ENCODE assay signal across 8 cellular contexts in genomic region chr16:69131167-69131748, GRCh38. TPM values are rescaled to one million over a fixed set of nuclear protein-coding genes. Genes with fewer than 3 reads are reported as not detected.
A peak's percentile ranks its signal among the peaks of the same experiment; 100 is the strongest.
DNase-seq lines count a peak whose midpoint lies in the region; ATAC-seq, FAIRE-seq and TF ChIP-seq lines count a peak whose summit lies in the region.

No MANE protein-coding gene starts in this region.

- peak overlapping the region; percentile 84 for H3K4me3 Mint-ChIP-seq in dendritic cell treated with granulocyte-macrophage colony-stimulating factor and Interleukin-4, amounts not matched to agents 40 ng/mL and 50 ng/mL, for 4 days

- FAIRE-seq in urothelium cell line (lab: Jason Lieb, UNC) = no peak

- POLR2A ChIA-PET in AG04450 (lab: Yijun Ruan, JAX) = interaction anchor here (0.6 kb wide), 1 partner anchor 612 kb away, joined by 5 read pairs; no protein-coding TSS in a partner anchor

- TF ChIP-seq CTCF in AG04450 (IDR thresholded peaks at IDR 0.05; ENCODE audit: low read depth, low read length) = no peak

- peaks cover 62% of the 10 kb centered on the region for H3K79me2 ChIP-seq in mesendoderm (ENCODE audit: control insufficient read depth, insufficient read depth, low read length)

- CTCF ChIA-PET in AG04450 (lab: Charles Lee) = interaction anchor here (0.6 kb wide), 1 partner anchor 159 kb away, joined by 3 read pairs; no protein-coding TSS in a partner anchor

- no peak for ATAC-seq in GM21825 (IDR thresholded peaks at IDR 0.05; ENCODE audit: unreplicated experiment)

- no peaks in the 10 kb centered on the region for H3K4me1 ChIP-seq in SJCRH30
- peaks cover 10% of the 10 kb centered on the region for H3K4me1 ChIP-seq in mesendoderm (ENCODE audit: control insufficient read depth, low read depth, low read length)

- peak overlapping the region; percentile 68 for H2BK5ac ChIP-seq in mesendoderm (ENCODE audit: low read length)

- no peak for DNase-seq in AG04450 (ENCODE audit: low read depth, low spot score)
- peak; percentile 47 for DNase-seq in GM19238 (ENCODE audit: insufficient read length, low spot score)
- DNase-seq in SJCRH30 = peak; percentile 14 to 27
- peak; percentile 77 for DNase-seq in mesendoderm
- DNase-seq in urothelium cell line (ENCODE audit: low spot score) = peak; percentile 50
- no peak for DNase-seq in activated gamma-delta T cell treated with Interleukin-2 at 50 U/mL for 16 hours

- H3K79me1 ChIP-seq in mesendoderm (ENCODE audit: low read length) = peaks cover 14% of the 10 kb centered on the region

- no peaks in the 10 kb centered on the region; the same call in 1 of the 2 replicates for H3K9me3 ChIP-seq in AG04450 (ENCODE audit: control insufficient read depth, insufficient read depth, low read length)
- no peaks in the 10 kb centered on the region for H3K9me3 ChIP-seq in SJCRH30 (replicated peaks)

- H2BK15ac ChIP-seq in mesendoderm (replicated peaks; ENCODE audit: low read depth) = no peak overlapping the region

- peak overlapping the region; percentile 48 for H3K23ac ChIP-seq in mesendoderm (ENCODE audit: low read length)

- H3K18ac ChIP-seq in mesendoderm (ENCODE audit: low read length) = peak overlapping the region; percentile 95

- peak overlapping the region; percentile 99 for H3K4ac ChIP-seq in mesendoderm (ENCODE audit: low read depth, low read length)

- peak overlapping the region; percentile 83 for H3K4me2 ChIP-seq in mesendoderm (ENCODE audit: low read length)

- H4K5ac ChIP-seq in mesendoderm (ENCODE audit: low read length) = peak overlapping the region; percentile 95

- H2BK120ac ChIP-seq in mesendoderm (ENCODE audit: low read depth, low read length) = peak overlapping the region; percentile 21

- peaks cover 58% of the 10 kb centered on the region for H3K36me3 Mint-ChIP-seq in dendritic cell treated with granulocyte-macrophage colony-stimulating factor and Interleukin-4, amounts not matched to agents 40 ng/mL and 50 ng/mL, for 4 days (ENCODE audit: low read depth)

- peak overlapping the region; percentile 95 for H2AK5ac ChIP-seq in mesendoderm (ENCODE audit: low read length)

- peak overlapping the region; percentile 96 for H3K9ac ChIP-seq in mesendoderm (ENCODE audit: low read length)

- intact Hi-C loops in dendritic cell treated with granulocyte-macrophage colony-stimulating factor and Interleukin-4, amounts not matched to agents 40 ng/mL and 50 ng/mL, for 4 days (cut with micrococcal nuclease) = no loop called here

- H3K27me3 ChIP-seq in AG04450 (ENCODE audit: control insufficient read depth, insufficient read depth, low read length) (no peaks in the 10 kb centered on the region), SJCRH30 (no peaks in the 10 kb centered on the region), mesendoderm (ENCODE audit: insufficient read depth, low read length, poor library complexity) (no peaks in the 10 kb centered on the region)

- no CpG with 5 or more reads among the region's 11 CpGs for WGBS in mesendoderm (ENCODE audit: extremely low coverage, insufficient coverage, low lambda C conversion rate)

- peaks cover 54% of the 10 kb centered on the region for H3K4me1 Mint-ChIP-seq in dendritic cell treated with granulocyte-macrophage colony-stimulating factor and Interleukin-4, amounts not matched to agents 40 ng/mL and 50 ng/mL, for 4 days (ENCODE audit: low read depth)

- H3K27ac Mint-ChIP-seq in dendritic cell treated with granulocyte-macrophage colony-stimulating factor and Interleukin-4, amounts not matched to agents 40 ng/mL and 50 ng/mL, for 4 days = peak overlapping the region; percentile 88

- H3K27ac ChIP-seq in AG04450 (ENCODE audit: low read depth, low read length) (peak overlapping the region; percentile 78), SJCRH30 (peak overlapping the region; percentile 83), mesendoderm (ENCODE audit: low read depth, low read length) (peak overlapping the region; percentile 99)

- no peaks in the 10 kb centered on the region for H3K27me3 Mint-ChIP-seq in dendritic cell treated with granulocyte-macrophage colony-stimulating factor and Interleukin-4, amounts not matched to agents 40 ng/mL and 50 ng/mL, for 4 days

- peak overlapping the region; percentile 88 for H4K8ac ChIP-seq in mesendoderm (ENCODE audit: low read depth, low read length)

- H3K36me3 ChIP-seq in SJCRH30 = peaks cover 4% of the 10 kb centered on the region; the same call in 1 of the 2 replicates
- H3K36me3 ChIP-seq in mesendoderm (ENCODE audit: control insufficient read depth, insufficient read depth, low read length) = no peaks in the 10 kb centered on the region

- no peaks in the 10 kb centered on the region for H3K9me3 Mint-ChIP-seq in dendritic cell treated with granulocyte-macrophage colony-stimulating factor and Interleukin-4, amounts not matched to agents 40 ng/mL and 50 ng/mL, for 4 days

- H3K56ac ChIP-seq in mesendoderm (ENCODE audit: low read length) = peak overlapping the region; percentile 98

- H3K4me3 ChIP-seq in AG04450 (ENCODE audit: low read depth, low read length) = peak overlapping the region; percentile 91
- H3K4me3 ChIP-seq in SJCRH30 = peak overlapping the region; percentile 83
- H3K4me3 ChIP-seq in mesendoderm (ENCODE audit: low read length) = peak overlapping the region; percentile 92

RNA-seq across cellular contexts. Expression of gene CHTF8, which starts 1.1 kb away (rescaled TPM):
- polyA plus RNA-seq in AG04450 (2011; rRNA removed) = 84.8 and 112 TPM in 2 replicates
- 126 and 158 TPM in 2 replicates for polyA minus RNA-seq in AG04450 (2011; rRNA and poly(A)+ RNA removed)
- 38.2 and 42.3 TPM in 2 replicates for total RNA-seq in SJCRH30 (2014; rRNA removed; shearing (Covaris generic))
- polyA plus RNA-seq in mesendoderm (2013, experiment 1 of 2) = 88.0 TPM
- polyA plus RNA-seq in mesendoderm (2013, experiment 2 of 2) = 89.9 TPM

RNA-seq across cellular contexts. Expression of gene UTP4, which starts 1.2 kb away (rescaled TPM):
- 54.2 and 54.3 TPM in 2 replicates for polyA plus RNA-seq in AG04450 (2011; rRNA removed)
- 69.9 and 104 TPM in 2 replicates for polyA minus RNA-seq in AG04450 (2011; rRNA and poly(A)+ RNA removed)
- 23.8 and 31.4 TPM in 2 replicates for total RNA-seq in SJCRH30 (2014; rRNA removed; shearing (Covaris generic))
- polyA plus RNA-seq in mesendoderm (2013, experiment 1 of 2) = 80.1 TPM
- polyA plus RNA-seq in mesendoderm (2013, experiment 2 of 2) = 82.8 TPM

RNA-seq across cellular contexts. Expression of gene HAS3, which starts 25.8 kb away (rescaled TPM):
- polyA plus RNA-seq in AG04450 (2011; rRNA removed) = 0.62 and 0.92 TPM in 2 replicates
- 0.97 and 1.2 TPM in 2 replicates for polyA minus RNA-seq in AG04450 (2011; rRNA and poly(A)+ RNA removed)
- total RNA-seq in SJCRH30 (2014; rRNA removed; shearing (Covaris generic)) = 0.08 and 0.25 TPM in 2 replicates
- polyA plus RNA-seq in mesendoderm (2013, experiment 1 of 2) = 12.0 TPM
- 11.5 TPM for polyA plus RNA-seq in mesendoderm (2013, experiment 2 of 2)

RNA-seq across cellular contexts. Expression of gene SNTB2, which starts 55.7 kb away (rescaled TPM):
- polyA plus RNA-seq in AG04450 (2011; rRNA removed) = 62.6 and 72.0 TPM in 2 replicates
- 147 and 149 TPM in 2 replicates for polyA minus RNA-seq in AG04450 (2011; rRNA and poly(A)+ RNA removed)
- 12.5 and 14.0 TPM in 2 replicates for total RNA-seq in SJCRH30 (2014; rRNA removed; shearing (Covaris generic))
- polyA plus RNA-seq in mesendoderm (2013, experiment 1 of 2) = 5.2 TPM
- polyA plus RNA-seq in mesendoderm (2013, experiment 2 of 2) = 5.2 TPM

Comparison
In these comparisons a context has a peak if more than half of its experiments do, and no peak if none do; other contexts are left out.
1. DNase-seq: peak in GM19238 (single experiment), SJCRH30 (2 of 2), mesendoderm (single experiment) and urothelium cell line (single experiment); none in AG04450 (single experiment) and activated gamma-delta T cell treated with Interleukin-2 at 50 U/mL for 16 hours (single experiment).
2. Peak in every context shown above with its lines, with median percentiles within 50 percentile points of each other: H3K27ac ChIP-seq and H3K4me3 ChIP-seq.